In genomic region chr2:176177580-176178270, GRCh38 we compare ENCODE assay signal across 8 cellular contexts. TPM values are rescaled to one million over a fixed set of nuclear protein-coding genes. Genes with fewer than 3 reads are reported as not detected.
DNase-seq lines count a peak whose midpoint lies in the region; TF ChIP-seq lines count a peak whose summit lies in the region.

No MANE protein-coding gene starts in this region.

- H3K27me3 Mint-ChIP-seq in activated T-helper 2 cell treated with anti-CD3 and anti-CD28 coated beads, Interferon-gamma antibody, Interleukin-2, Interleukin-4, amounts not matched to agents 10 μg/mL and 5 μg/mL and 100 μg/mL, durations not matched to agents 14 hours and 24 hours and 36 hours (ENCODE audit: low read depth), result peaks cover 86% of the 10 kb centered on the region
- H3K27me3 Mint-ChIP-seq in immature natural killer cell (ENCODE audit: low read depth in 3 of 3), result peaks cover 20 to 43% (median 29%) of the 10 kb centered on the region in 3 donors

- no peak overlapping the region for H3K27ac ChIP-seq in mesodermal cell (ENCODE audit: low read depth, low read length, severe bottlenecking)

- CTCF ChIA-PET in AG04449 (lab: Yijun Ruan, JAX), result interaction anchor here (1.1 to 2.0 kb wide), 5 partner anchors 27 to 460 kb away, joined by 3 to 10 read pairs (median 4); no protein-coding TSS in a partner anchor

- no peaks in the 10 kb centered on the region for H3K9me3 Mint-ChIP-seq in activated T-helper 2 cell treated with anti-CD3 and anti-CD28 coated beads, Interferon-gamma antibody, Interleukin-2, Interleukin-4, amounts not matched to agents 10 μg/mL and 5 μg/mL and 100 μg/mL, durations not matched to agents 14 hours and 24 hours and 36 hours
- H3K9me3 Mint-ChIP-seq in immature natural killer cell, result peaks cover 0 to 12% (median 0%) of the 10 kb centered on the region in 6 donors

- in situ Hi-C loops in HAP-1 (cut with MboI; ENCODE audit: low sequenced_read_pairs), result no loop called here

- peaks cover 23% of the 10 kb centered on the region for H3K27me3 ChIP-seq in HAP-1 (ENCODE audit: low read depth)

- POLR2A ChIA-PET in AG04449 (lab: Yijun Ruan, JAX), result no interaction called here

- H3K4me1 ChIP-seq in HAP-1 (peaks cover 13% of the 10 kb centered on the region), mesodermal cell (ENCODE audit: control insufficient read depth, insufficient read depth, low read length, poor library complexity, severe bottlenecking) (no peaks in the 10 kb centered on the region)

- no peak for TF ChIP-seq CTCF in AG04449 (IDR thresholded peaks at IDR 0.05; ENCODE audit: insufficient read depth, low read length, missing control alignments)

- DNase-seq in AG04449 (ENCODE audit: low read depth, low spot score) (no peak), HAP-1 (ENCODE audit: low spot score in 2 of 2) (peak in 1 of 2 experiments; percentile 26), immature natural killer cell (no peak), cerebellum (ENCODE audit: low spot score) (no peak), NCI-H1930 (lab: John Stamatoyannopoulos, UW) (no peak), HT-29 (ENCODE audit: low spot score) (no peak)
- DNase-seq in activated T-helper 2 cell treated with anti-CD3 and anti-CD28 coated beads, Interferon-gamma antibody, Interleukin-2, Interleukin-4, amounts not matched to agents 10 μg/mL and 5 μg/mL and 100 μg/mL, durations not matched to agents 14 hours and 24 hours and 36 hours (ENCODE audit: low spot score), result no peak

- H3K36me3 Mint-ChIP-seq in activated T-helper 2 cell treated with anti-CD3 and anti-CD28 coated beads, Interferon-gamma antibody, Interleukin-2, Interleukin-4, amounts not matched to agents 10 μg/mL and 5 μg/mL and 100 μg/mL, durations not matched to agents 14 hours and 24 hours and 36 hours (ENCODE audit: low read depth), result peaks cover under 1% of the 10 kb centered on the region
- no peaks in the 10 kb centered on the region for H3K36me3 Mint-ChIP-seq in immature natural killer cell

- intact Hi-C loops in activated T-helper 2 cell treated with anti-CD3 and anti-CD28 coated beads, Interferon-gamma antibody, Interleukin-2, Interleukin-4, amounts not matched to agents 10 μg/mL and 5 μg/mL and 100 μg/mL, durations not matched to agents 14 hours and 24 hours and 36 hours (cut with micrococcal nuclease), result no loop called here

- H3K27ac Mint-ChIP-seq in activated T-helper 2 cell treated with anti-CD3 and anti-CD28 coated beads, Interferon-gamma antibody, Interleukin-2, Interleukin-4, amounts not matched to agents 10 μg/mL and 5 μg/mL and 100 μg/mL, durations not matched to agents 14 hours and 24 hours and 36 hours, result no peak overlapping the region
- H3K27ac Mint-ChIP-seq in immature natural killer cell, result no peak overlapping the region

- H3K9me3 ChIP-seq in HAP-1 (no peaks in the 10 kb centered on the region), mesodermal cell (ENCODE audit: control insufficient read depth, low read length) (no peaks in the 10 kb centered on the region)

- 1 to 2% methylated on average over 23 to 40 of the region's 43 CpGs for WGBS in mesodermal cell (ENCODE audit: insufficient coverage in 2 of 2), 2 experiments

- H3K4me3 ChIP-seq in AG04449 (ENCODE audit: low read depth, low read length) (peak overlapping the region; percentile 60), HAP-1 (peak overlapping the region; percentile 37), mesodermal cell (ENCODE audit: extremely low read depth, insufficient read depth, low read length, poor library complexity, severe bottlenecking) (peak overlapping the region; percentile 31)

- peaks cover 9% of the 10 kb centered on the region for H3K4me1 Mint-ChIP-seq in activated T-helper 2 cell treated with anti-CD3 and anti-CD28 coated beads, Interferon-gamma antibody, Interleukin-2, Interleukin-4, amounts not matched to agents 10 μg/mL and 5 μg/mL and 100 μg/mL, durations not matched to agents 14 hours and 24 hours and 36 hours (ENCODE audit: low read depth)
- H3K4me1 Mint-ChIP-seq in immature natural killer cell, result peaks cover 3 to 4% of the 10 kb centered on the region in 2 donors

- peak overlapping the region; percentile 27 for H3K4me3 Mint-ChIP-seq in activated T-helper 2 cell treated with anti-CD3 and anti-CD28 coated beads, Interferon-gamma antibody, Interleukin-2, Interleukin-4, amounts not matched to agents 10 μg/mL and 5 μg/mL and 100 μg/mL, durations not matched to agents 14 hours and 24 hours and 36 hours (ENCODE audit: low read depth)
- H3K4me3 Mint-ChIP-seq in immature natural killer cell, result peak overlapping the region in 1 of 5 donors; percentile 5

- H3K36me3 ChIP-seq in HAP-1 (replicated peaks) (no peaks in the 10 kb centered on the region), mesodermal cell (ENCODE audit: control insufficient read depth, insufficient read depth, low read length) (no peaks in the 10 kb centered on the region)

RNA-seq across cellular contexts. Expression of gene HOXD1, which starts 10.7 kb away (rescaled TPM):
- not detected in 2 replicates for total RNA-seq in activated T-helper 2 cell treated with anti-CD3 and anti-CD28 coated beads, Interferon-gamma antibody, Interleukin-2, Interleukin-4, amounts not matched to agents 10 μg/mL and 5 μg/mL and 100 μg/mL, durations not matched to agents 14 hours and 24 hours and 36 hours
- 2.0 TPM for polyA plus RNA-seq in mesodermal cell (2013, experiment 1 of 2)
- polyA plus RNA-seq in mesodermal cell (2013, experiment 2 of 2), result 1.5 TPM
- polyA plus RNA-seq in immature natural killer cell, result not detected
- not detected for total RNA-seq in cerebellum
- not detected in 2 replicates for total RNA-seq in HT-29 (2014; rRNA removed; shearing (Covaris generic))

RNA-seq across cellular contexts. Expression of gene HOXD3, which starts 20.6 kb away (rescaled TPM):
- not detected in 2 replicates for total RNA-seq in activated T-helper 2 cell treated with anti-CD3 and anti-CD28 coated beads, Interferon-gamma antibody, Interleukin-2, Interleukin-4, amounts not matched to agents 10 μg/mL and 5 μg/mL and 100 μg/mL, durations not matched to agents 14 hours and 24 hours and 36 hours
- polyA plus RNA-seq in mesodermal cell (2013, experiment 1 of 2), result 3.3 TPM
- 2.3 TPM for polyA plus RNA-seq in mesodermal cell (2013, experiment 2 of 2)
- polyA plus RNA-seq in immature natural killer cell, result not detected
- not detected for total RNA-seq in cerebellum
- total RNA-seq in HT-29 (2014; rRNA removed; shearing (Covaris generic)), result not detected in 2 replicates

RNA-seq across cellular contexts. Expression of gene HOXD4, which starts 26.4 kb away (rescaled TPM):
- not detected in 2 replicates for total RNA-seq in activated T-helper 2 cell treated with anti-CD3 and anti-CD28 coated beads, Interferon-gamma antibody, Interleukin-2, Interleukin-4, amounts not matched to agents 10 μg/mL and 5 μg/mL and 100 μg/mL, durations not matched to agents 14 hours and 24 hours and 36 hours
- 6.5 TPM for polyA plus RNA-seq in mesodermal cell (2013, experiment 1 of 2)
- polyA plus RNA-seq in mesodermal cell (2013, experiment 2 of 2), result 4.2 TPM
- not detected for polyA plus RNA-seq in immature natural killer cell
- not detected for total RNA-seq in cerebellum
- total RNA-seq in HT-29 (2014; rRNA removed; shearing (Covaris generic)), result not detected in 2 replicates

RNA-seq across cellular contexts. Expression of gene HOXD8, which starts 48.2 kb away (rescaled TPM):
- total RNA-seq in activated T-helper 2 cell treated with anti-CD3 and anti-CD28 coated beads, Interferon-gamma antibody, Interleukin-2, Interleukin-4, amounts not matched to agents 10 μg/mL and 5 μg/mL and 100 μg/mL, durations not matched to agents 14 hours and 24 hours and 36 hours, result not detected in 2 replicates
- polyA plus RNA-seq in mesodermal cell (2013, experiment 1 of 2), result 2.1 TPM
- polyA plus RNA-seq in mesodermal cell (2013, experiment 2 of 2), result 1.0 TPM
- polyA plus RNA-seq in immature natural killer cell, result not detected
- total RNA-seq in cerebellum, result not detected
- total RNA-seq in HT-29 (2014; rRNA removed; shearing (Covaris generic)), result not detected in 2 replicates

RNA-seq across cellular contexts. Expression of gene HOXD9, which starts 55.2 kb away (rescaled TPM):
- total RNA-seq in activated T-helper 2 cell treated with anti-CD3 and anti-CD28 coated beads, Interferon-gamma antibody, Interleukin-2, Interleukin-4, amounts not matched to agents 10 μg/mL and 5 μg/mL and 100 μg/mL, durations not matched to agents 14 hours and 24 hours and 36 hours, result not detected in 2 replicates
- 1.9 TPM for polyA plus RNA-seq in mesodermal cell (2013, experiment 1 of 2)
- 2.1 TPM for polyA plus RNA-seq in mesodermal cell (2013, experiment 2 of 2)
- not detected for polyA plus RNA-seq in immature natural killer cell
- total RNA-seq in cerebellum, result not detected
- total RNA-seq in HT-29 (2014; rRNA removed; shearing (Covaris generic)), result not detected in 2 replicates
